1 cellular context compared by ENCODE assay signal in the genomic region with DNA sequence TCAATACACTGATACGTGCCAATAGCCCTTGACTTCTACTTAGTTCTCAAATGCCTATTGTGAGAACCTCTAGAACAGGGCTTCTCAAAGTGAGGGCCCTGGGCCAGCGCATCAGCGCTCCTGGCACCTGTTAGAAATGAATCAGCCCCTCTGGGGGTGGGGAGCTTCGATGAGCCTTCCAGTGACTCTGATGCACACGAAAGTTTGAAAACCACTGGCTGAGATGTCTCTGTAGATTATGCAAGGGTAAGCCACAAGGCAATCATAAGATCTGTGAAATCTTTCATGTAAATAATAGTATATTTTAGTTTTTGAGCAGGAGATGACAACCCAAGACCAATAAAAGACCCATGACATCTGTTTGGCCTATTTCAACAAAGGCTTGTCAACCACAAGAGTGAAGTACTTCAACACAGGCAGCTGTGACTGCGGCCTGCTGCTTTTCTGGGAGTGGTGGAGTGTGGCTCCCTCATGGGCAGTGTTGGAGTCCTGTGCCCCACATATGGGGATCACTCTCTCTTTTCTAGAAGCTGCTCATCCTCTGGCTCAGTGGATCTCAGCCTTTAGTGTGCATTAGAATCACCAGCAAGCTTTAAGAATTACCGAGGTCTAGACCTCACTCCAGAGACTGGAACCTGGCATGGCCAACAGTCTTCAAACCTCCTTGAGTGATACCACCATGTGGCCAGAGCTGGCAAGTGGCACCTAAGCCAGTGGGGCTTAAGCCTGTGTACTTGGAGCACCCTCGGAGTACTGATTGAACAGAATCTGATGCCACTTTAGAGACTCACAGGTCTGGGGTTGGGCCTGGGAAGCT.
TF ChIP-seq lines count a peak whose summit lies in the region.

No MANE protein-coding gene starts in this region.

TF ChIP-seq in A549, 52 proteins besides CTCF, POLR2A, EP300 and RAD21:
- TF ChIP-seq HOXA7 (CRISPR knock-in tag; IDR thresholded peaks at IDR 0.05) (no peak), EHF (CRISPR knock-in tag; IDR thresholded peaks at IDR 0.05) (no peak), TFCP2L1 (CRISPR knock-in tag; IDR thresholded peaks at IDR 0.05) (no peak), JUN (IDR thresholded peaks at IDR 0.05) (no peak), FOSL2 (IDR thresholded peaks at IDR 0.05) (no peak), FOSL2 (CRISPR knock-in tag; IDR thresholded peaks at IDR 0.05) (no peak), PHF8 (IDR thresholded peaks at IDR 0.05; ENCODE audit: borderline replicate concordance, low read depth) (no peak), CBX8 (IDR thresholded peaks at IDR 0.05) (no peak)
- TF ChIP-seq, protein P1, sequence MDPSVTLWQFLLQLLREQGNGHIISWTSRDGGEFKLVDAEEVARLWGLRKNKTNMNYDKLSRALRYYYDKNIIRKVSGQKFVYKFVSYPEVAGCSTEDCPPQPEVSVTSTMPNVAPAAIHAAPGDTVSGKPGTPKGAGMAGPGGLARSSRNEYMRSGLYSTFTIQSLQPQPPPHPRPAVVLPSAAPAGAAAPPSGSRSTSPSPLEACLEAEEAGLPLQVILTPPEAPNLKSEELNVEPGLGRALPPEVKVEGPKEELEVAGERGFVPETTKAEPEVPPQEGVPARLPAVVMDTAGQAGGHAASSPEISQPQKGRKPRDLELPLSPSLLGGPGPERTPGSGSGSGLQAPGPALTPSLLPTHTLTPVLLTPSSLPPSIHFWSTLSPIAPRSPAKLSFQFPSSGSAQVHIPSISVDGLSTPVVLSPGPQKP (IDR thresholded peaks at IDR 0.05; ENCODE audit: low read depth, low read length) = no peak
